In genomic region chr3:113695818-113696645, GRCh38 we compare ENCODE assay signal across 8 cellular contexts. TPM values are rescaled to one million over a fixed set of nuclear protein-coding genes. Genes with fewer than 3 reads are reported as not detected.
DNase-seq lines count a peak whose midpoint lies in the region; ATAC-seq and TF ChIP-seq lines count a peak whose summit lies in the region.

Gene USF3, minus strand, starts transcription at chr3:113696642. Its CDS starts 21,764 bp downstream, at chr3:113674878.

- H3K9ac ChIP-seq in BLaER1 treated with 17β-estradiol and CSF1 and Interleukin-3, amounts not matched to agents 10 nM and 100 nM: peak within 1 kb of the TSS; percentile 87 to 96 (median 90)

- peak within 1 kb of the TSS; percentile 83 to 93 (median 91) for H3K4me2 ChIP-seq in BLaER1 treated with 17β-estradiol and CSF1 and Interleukin-3, amounts not matched to agents 10 nM and 100 nM

- TF ChIP-seq POLR2A in GM19193 (IDR thresholded peaks at IDR 0.05; ENCODE audit: extremely low read depth, insufficient read depth, insufficient read length): peak; percentile 71

- H3K27ac ChIP-seq in BLaER1 treated with 17β-estradiol and CSF1 and Interleukin-3, amounts not matched to agents 10 nM and 100 nM: peak within 1 kb of the TSS; percentile 84 to 96 (median 90)

- peaks cover 0 to 15% (median 0%) of the 10 kb centered on the region in 11 experiments; a peak in 5 of 22 replicates for H4K20me1 ChIP-seq in BLaER1 treated with 17β-estradiol and CSF1 and Interleukin-3, amounts not matched to agents 10 nM and 100 nM

- peaks cover 15 to 22% (median 18%) of the 10 kb centered on the region in 11 experiments for H3K27me3 ChIP-seq in BLaER1 treated with 17β-estradiol and CSF1 and Interleukin-3, amounts not matched to agents 10 nM and 100 nM

- H3K36me3 ChIP-seq in BLaER1 treated with 17β-estradiol and CSF1 and Interleukin-3, amounts not matched to agents 10 nM and 100 nM: peaks cover 0 to 8% (median 0%) of the 10 kb centered on the region in 11 experiments; a peak in 3 of 22 replicates

- DNase-seq in NOMO-1 (lab: John Stamatoyannopoulos, UW; ENCODE audit: unreplicated experiment in 2 of 2) (peak; percentile 53 to 69), epidermal melanocyte (ENCODE audit: insufficient read length, low spot score) (peak; percentile 49), mucosa of gallbladder (ENCODE audit: low spot score) (peak; percentile 69)
- DNase-seq in activated CD8-positive, alpha-beta memory T cell treated with anti-CD3 and anti-CD28 coated beads, Interleukin-2, amount 50 U/mL, for 1 hour (ENCODE audit: extremely low read depth): peak; percentile 59
- DNase-seq in stimulated activated CD8-positive, alpha-beta memory T cell treated with anti-CD3 and anti-CD28 coated beads, Interleukin-4, amount 100 ng/mL, for 4 hours (ENCODE audit: low read depth in 2 of 2, low spot score in 1 of 2): peak; percentile 59 to 72

- peaks cover 20 to 39% (median 27%) of the 10 kb centered on the region in 10 experiments for H3K4me1 ChIP-seq in BLaER1 treated with 17β-estradiol and CSF1 and Interleukin-3, amounts not matched to agents 10 nM and 100 nM

- peak; percentile 70 for ATAC-seq in HG03354 (IDR thresholded peaks at IDR 0.05; ENCODE audit: poor library complexity, severe bottlenecking, unreplicated experiment)

- H3K4me3 ChIP-seq in BLaER1 treated with 17β-estradiol and CSF1 and Interleukin-3, amounts not matched to agents 10 nM and 100 nM: peak within 1 kb of the TSS; percentile 61 to 86 (median 76)

- H3K9me3 ChIP-seq in BLaER1 treated with 17β-estradiol and CSF1 and Interleukin-3, amounts not matched to agents 10 nM and 100 nM (replicated peaks in 1 of 11): no peaks in the 10 kb centered on the region

RNA-seq across cellular contexts. Expression of gene USF3, which starts in this region (rescaled TPM):
- 18.6 TPM for total RNA-seq in mucosa of gallbladder

Comparison
In these comparisons a context has a peak if more than half of its experiments do, and no peak if none do; other contexts are left out.
1. Peak in every context shown above with its lines: DNase-seq, ATAC-seq, H3K4me3 ChIP-seq and H3K27ac ChIP-seq.